In the genomic region with DNA sequence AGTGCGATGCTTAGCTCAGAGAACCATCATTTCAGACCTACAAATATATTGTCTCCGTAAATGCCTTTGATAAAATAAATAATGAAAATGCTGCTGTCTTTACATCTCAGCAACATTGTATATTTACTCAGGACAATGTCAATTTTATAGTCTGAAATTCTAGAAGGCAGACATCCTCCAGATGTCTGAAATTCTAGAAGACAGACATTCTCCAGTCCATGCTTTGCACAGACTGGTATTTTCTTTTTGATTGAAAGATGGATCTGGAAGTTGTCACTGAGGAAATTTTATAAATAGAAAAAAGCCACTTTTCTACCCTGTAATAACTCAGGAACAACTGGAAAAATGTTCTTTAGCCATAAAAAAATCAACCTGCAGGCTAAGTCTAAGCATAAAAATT, we compare ENCODE assay signal across 15 cellular contexts.
DNase-seq lines count a peak whose midpoint lies in the region; ATAC-seq, FAIRE-seq and TF ChIP-seq lines count a peak whose summit lies in the region.
"Had no signal": no experiment of that assay in that cellular context is flagged by ENCODE, and none has a peak within 500 bp of the region (broad histone marks: within the 10 kb centered on the region; RNA-seq: fewer than 3 reads in every experiment).

No MANE protein-coding gene starts in this region.

- FAIRE-seq in kidney (lab: Jason Lieb, UNC), result no peak
- FAIRE-seq: GM12878, GM18507, H54 had no signal

- H3K27me3 Mint-ChIP-seq in WTC11 (ENCODE audit: low read depth), result no peaks in the 10 kb centered on the region
- H3K27me3 Mint-ChIP-seq: CD4-positive, CD25-positive, alpha-beta regulatory T cell had no signal

- peak; percentile 35; the same call in 1 of the 2 replicates for ATAC-seq in PC-3
- ATAC-seq in WTC11, result no peak
- ATAC-seq in GM21723 (IDR thresholded peaks at IDR 0.05; ENCODE audit: unreplicated experiment), result no peak
- ATAC-seq: GM12878, HCT116 had no signal

- intact Hi-C loops in PC-3 (cut with micrococcal nuclease), result no loop called here
- intact Hi-C loops in kidney (cut with DNase I), result no loop called here

- no peaks in the 10 kb centered on the region for H4K20me1 ChIP-seq in PC-3 (ENCODE audit: low read length)
- H4K20me1 ChIP-seq: BLaER1 treated with 17β-estradiol and CSF1 and Interleukin-3, amounts not matched to agents 10 nM and 100 nM had no signal

- DNase-seq in NCI-H748 (lab: John Stamatoyannopoulos, UW; ENCODE audit: unreplicated experiment) (peak; percentile 35), NCI-H748 treated with DMSO at 0.1 percent for 48 hours (lab: John Stamatoyannopoulos, UW) (no peak), PC-3 (no peak), WTC11 (ENCODE audit: low spot score) (no peak), AG20443 (ENCODE audit: low spot score) (no peak), kidney (no peak)
- DNase-seq: 8988T; CD4-positive, CD25-positive, alpha-beta regulatory T cell; GM23248 had no signal

- no peaks in the 10 kb centered on the region for H3K27me3 ChIP-seq in PC-3 (ENCODE audit: low read length)
- H3K27me3 ChIP-seq: BLaER1 treated with 17β-estradiol and CSF1 and Interleukin-3, amounts not matched to agents 10 nM and 100 nM had no signal

- H3F3A ChIP-seq in PC-3 (ENCODE audit: low read length, unreplicated experiment), result no peaks in the 10 kb centered on the region

- POLR2A ChIA-PET in PC-3 (lab: Charles Lee; ENCODE audit: unreplicated experiment) (no interaction called here), WTC11 (lab: Charles Lee) (no interaction called here)

- CTCF ChIA-PET in PC-3 (lab: Charles Lee), result no interaction called here
- CTCF ChIA-PET in WTC11 (lab: Charles Lee), result no interaction called here

- no peaks in the 10 kb centered on the region for H3K79me2 ChIP-seq in PC-3 (ENCODE audit: low read length)

- H3K4me1 Mint-ChIP-seq in WTC11, result no peaks in the 10 kb centered on the region
- H3K4me1 Mint-ChIP-seq: CD4-positive, CD25-positive, alpha-beta regulatory T cell had no signal

- no peaks in the 10 kb centered on the region for H3K36me3 Mint-ChIP-seq in WTC11
- H3K36me3 Mint-ChIP-seq: CD4-positive, CD25-positive, alpha-beta regulatory T cell had no signal

- BruUV-seq in PC-3 (replicated peaks; lab: Mats Ljungman, UMichigan), result no TSS peak

- no peaks in the 10 kb centered on the region for H3K36me3 ChIP-seq in PC-3 (ENCODE audit: low read depth, low read length)
- H3K36me3 ChIP-seq in kidney (ENCODE audit: control insufficient read depth in 1 of 2, insufficient read depth in 2 of 2, low read length in 2 of 2), result no peaks in the 10 kb centered on the region
- H3K36me3 ChIP-seq: BLaER1 treated with 17β-estradiol and CSF1 and Interleukin-3, amounts not matched to agents 10 nM and 100 nM had no signal

- H3K9me3 ChIP-seq in PC-3 (ENCODE audit: low read length) (no peaks in the 10 kb centered on the region), kidney (ENCODE audit: control insufficient read depth in 1 of 2, low read length in 2 of 2) (no peaks in the 10 kb centered on the region)

- TF ChIP-seq CTCF in PC-3 (conservative IDR thresholded peaks at IDR 0.05; ENCODE audit: low read depth, low read length), result no peak
- no peak for TF ChIP-seq CTCF in WTC11 (IDR thresholded peaks at IDR 0.05)
- TF ChIP-seq CTCF in kidney (IDR thresholded peaks at IDR 0.05; ENCODE audit: borderline replicate concordance, extremely low read depth, insufficient read depth), result no peak

- H3K4me3 ChIP-seq in PC-3 (ENCODE audit: low read length), result no peak overlapping the region
- no peak overlapping the region for H3K4me3 ChIP-seq in kidney (ENCODE audit: low read length in 2 of 2)
- H3K4me3 ChIP-seq: BLaER1 treated with 17β-estradiol and CSF1 and Interleukin-3, amounts not matched to agents 10 nM and 100 nM; GM12878; GM23248 had no signal

- no peak overlapping the region for H3K27ac ChIP-seq in PC-3 (ENCODE audit: low read length)
- no peak overlapping the region for H3K27ac ChIP-seq in kidney (ENCODE audit: low read depth in 2 of 2, low read length in 2 of 2)
- H3K27ac ChIP-seq: BLaER1 treated with 17β-estradiol and CSF1 and Interleukin-3, amounts not matched to agents 10 nM and 100 nM; GM23248 had no signal

- no peak overlapping the region for H3K4me2 ChIP-seq in PC-3 (ENCODE audit: low read length)
- H3K4me2 ChIP-seq: BLaER1 treated with 17β-estradiol and CSF1 and Interleukin-3, amounts not matched to agents 10 nM and 100 nM had no signal

- H3K4me1 ChIP-seq in PC-3 (ENCODE audit: insufficient read depth, low read length) (peaks cover 4% of the 10 kb centered on the region; the same call in 1 of the 2 replicates), kidney (ENCODE audit: control insufficient read depth in 1 of 2, insufficient read depth in 1 of 2, low read depth in 1 of 2, low read length in 2 of 2) (no peaks in the 10 kb centered on the region)
- H3K4me1 ChIP-seq: BLaER1 treated with 17β-estradiol and CSF1 and Interleukin-3, amounts not matched to agents 10 nM and 100 nM had no signal

- no peaks in the 10 kb centered on the region; the same call in 1 of the 2 replicates for H3K9me3 Mint-ChIP-seq in WTC11

- H3K9ac ChIP-seq in PC-3 (ENCODE audit: low read length) (no peak overlapping the region), kidney (ENCODE audit: low read length in 2 of 2) (no peak overlapping the region)
- H3K9ac ChIP-seq: BLaER1 treated with 17β-estradiol and CSF1 and Interleukin-3, amounts not matched to agents 10 nM and 100 nM; GM23248 had no signal

- no peaks in the 10 kb centered on the region for H3K9me2 ChIP-seq in PC-3 (replicated peaks; ENCODE audit: low read length)

- no peak overlapping the region for H3K4me3 Mint-ChIP-seq in WTC11
- H3K4me3 Mint-ChIP-seq: CD4-positive, CD25-positive, alpha-beta regulatory T cell had no signal

- H2AFZ ChIP-seq in PC-3 (ENCODE audit: low read length), result no peak overlapping the region
- H2AFZ ChIP-seq: GM23248 had no signal

- H3K27ac Mint-ChIP-seq in WTC11, result no peak overlapping the region
- H3K27ac Mint-ChIP-seq: CD4-positive, CD25-positive, alpha-beta regulatory T cell had no signal

TF ChIP-seq in WTC11, 78 proteins besides CTCF, POLR2A, EP300 and RAD21:
- TF ChIP-seq ZNF232 (CRISPR knock-in tag; IDR thresholded peaks at IDR 0.05), result no peak
- TF ChIP-seq, protein P1, sequence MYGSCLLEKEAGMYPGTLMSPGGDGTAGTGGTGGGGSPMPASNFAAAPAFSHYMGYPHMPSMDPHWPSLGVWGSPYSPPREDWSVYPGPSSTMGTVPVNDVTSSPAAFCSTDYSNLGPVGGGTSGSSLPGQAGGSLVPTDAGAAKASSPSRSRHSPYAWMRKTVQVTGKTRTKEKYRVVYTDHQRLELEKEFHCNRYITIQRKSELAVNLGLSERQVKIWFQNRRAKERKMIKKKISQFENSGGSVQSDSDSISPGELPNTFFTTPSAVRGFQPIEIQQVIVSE (CRISPR knock-in tag; IDR thresholded peaks at IDR 0.05; ENCODE audit: borderline replicate concordance), result 0 out of 2 replicates have a peak, but pooled peaks have one; percentile 53
